In the genomic region with DNA sequence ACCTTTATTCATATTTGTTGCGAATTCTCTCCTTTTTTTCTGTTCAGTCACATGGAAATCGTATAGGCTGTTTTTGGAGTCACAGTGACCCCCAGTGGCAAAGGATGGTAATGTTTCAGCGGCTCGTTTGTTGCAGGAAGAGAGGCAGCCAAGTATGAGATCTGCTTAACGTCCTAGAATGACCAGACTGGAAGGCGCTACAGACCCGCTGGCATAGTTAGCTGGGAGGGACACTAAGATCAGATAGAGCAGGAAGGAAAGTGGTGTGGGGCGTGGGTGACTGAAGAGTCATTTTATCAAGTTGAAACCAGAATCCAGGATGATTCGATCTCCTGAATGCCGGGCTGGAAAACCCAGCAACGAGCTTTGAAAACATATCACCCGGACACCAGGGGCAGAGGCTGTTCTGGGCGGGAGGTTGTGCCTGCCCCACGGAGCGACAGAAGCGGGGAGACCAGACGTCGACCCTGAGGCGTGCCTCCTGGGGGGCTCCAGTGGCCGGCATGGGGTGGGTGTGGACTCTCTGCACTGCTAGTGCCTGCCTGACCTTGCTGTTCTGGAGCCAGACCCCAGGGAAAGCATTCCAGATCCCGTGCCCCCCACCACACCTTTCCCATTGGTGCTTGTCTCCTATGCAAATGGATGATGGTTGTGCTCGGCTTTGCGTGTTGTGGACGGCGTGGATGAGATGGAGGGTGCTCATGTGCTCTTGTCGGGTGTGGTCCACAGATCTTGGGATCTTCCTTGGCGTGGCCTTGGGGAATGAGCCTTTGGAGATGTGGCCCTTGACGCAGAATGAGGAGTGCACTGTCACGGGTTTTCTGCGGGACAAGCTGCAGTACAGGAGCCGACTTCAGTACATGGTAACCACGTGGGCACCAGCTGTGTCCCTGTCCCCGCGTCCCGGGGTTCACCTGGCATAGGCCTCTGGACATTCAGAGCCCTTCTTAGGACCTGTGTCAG, we compare ENCODE assay signal across 8 cellular contexts. TPM values are rescaled to one million over a fixed set of nuclear protein-coding genes. Genes with fewer than 3 reads are reported as not detected.
DNase-seq lines count a peak whose midpoint lies in the region; ATAC-seq and TF ChIP-seq lines count a peak whose summit lies in the region.

No MANE protein-coding gene starts in this region.

- no peak for TF ChIP-seq POLR2A in NB4 (IDR thresholded peaks at IDR 0.05; ENCODE audit: extremely low read depth, insufficient read length)
- no peak for TF ChIP-seq POLR2A in upper lobe of left lung (IDR thresholded peaks at IDR 0.05)

- peaks cover 4% of the 10 kb centered on the region for H3K27me3 Mint-ChIP-seq in progenitor cell of endocrine pancreas

- H3K4me1 ChIP-seq in upper lobe of left lung = peaks cover 0 to 9% (median 5%) of the 10 kb centered on the region in 4 donors

- intact Hi-C loops in cardiac septum (cut with DNase I) = loop anchor here (2.0 to 10.0 kb wide), 3 partner anchors 123 to 319 kb away; no protein-coding TSS in a partner anchor

- H3K4me3 ChIP-seq in NB4 (ENCODE audit: low read depth, low read length) = no peak overlapping the region
- peak overlapping the region in 2 of 4 donors; percentile 22 to 26 for H3K4me3 ChIP-seq in upper lobe of left lung

- H3K4me1 Mint-ChIP-seq in progenitor cell of endocrine pancreas (ENCODE audit: low read depth) = peaks cover 3% of the 10 kb centered on the region

- DNase-seq in SIG-M5 treated with dmso at 0.1 percent for 504 hours (lab: John Stamatoyannopoulos, UW; ENCODE audit: unreplicated experiment) (peak; percentile 78), SIG-M5 (lab: John Stamatoyannopoulos, UW) (no peak), NB4 (ENCODE audit: low read depth) (peak; percentile 86), SW480 (ENCODE audit: low spot score) (peak; percentile 61), cardiac septum (ENCODE audit: low spot score) (peak; percentile 87), progenitor cell of endocrine pancreas (ENCODE audit: low spot score, unreplicated experiment) (peak; percentile 74), upper lobe of left lung (peak; percentile 57 to 72)
- peak; percentile 65 for DNase-seq in activated naive CD8-positive, alpha-beta T cell treated with anti-CD3 and anti-CD28 coated beads, Interleukin-2, amount 50 U/mL, for 16 hours (ENCODE audit: low read depth, low spot score)

- peak; percentile 85 to 91 for ATAC-seq in upper lobe of left lung (ENCODE audit: low FRiP score in 2 of 2)

- TF ChIP-seq CTCF in NB4 (IDR thresholded peaks at IDR 0.05; ENCODE audit: low read depth, low read length) (peak; percentile 92), progenitor cell of endocrine pancreas (IDR thresholded peaks at IDR 0.05; ENCODE audit: unreplicated experiment) (peak; percentile 91), upper lobe of left lung (IDR thresholded peaks at IDR 0.05) (peak; percentile 76 to 92 (median 90))

- no peaks in the 10 kb centered on the region for H3K9me3 Mint-ChIP-seq in progenitor cell of endocrine pancreas (ENCODE audit: low read depth)

- H3K4me3 Mint-ChIP-seq in progenitor cell of endocrine pancreas (ENCODE audit: low read depth) = no peak overlapping the region

- no peaks in the 10 kb centered on the region for H3K36me3 Mint-ChIP-seq in progenitor cell of endocrine pancreas (ENCODE audit: insufficient read depth)

- no peaks in the 10 kb centered on the region for H3K9me3 ChIP-seq in upper lobe of left lung

- 40 to 42% methylated on average over 32 to 34 of the region's 35 CpGs for WGBS in upper lobe of left lung, 2 donors

- TF ChIP-seq EP300 in upper lobe of left lung (IDR thresholded peaks at IDR 0.05) = no peak

- no peaks in the 10 kb centered on the region for H3K36me3 ChIP-seq in upper lobe of left lung

- H3K27me3 ChIP-seq in upper lobe of left lung = no peaks in the 10 kb centered on the region

- no peak overlapping the region for H3K27ac Mint-ChIP-seq in progenitor cell of endocrine pancreas

- peak overlapping the region; percentile 31 to 73 (median 52) for H3K27ac ChIP-seq in upper lobe of left lung

RNA-seq across cellular contexts. Expression of gene IL34, which starts 7.7 kb away (rescaled TPM):
- 1.2 TPM for total RNA-seq in cardiac septum
- not detected in 2 replicates for total RNA-seq in progenitor cell of endocrine pancreas
- 10 to 100 TPM in 5 of 6 donors, 1 to 10 TPM in 1; 3.0 to 32.1 (median 14.8) TPM for total RNA-seq in upper lobe of left lung

RNA-seq across cellular contexts. Expression of gene MTSS2, which starts 31.8 kb away (rescaled TPM):
- total RNA-seq in cardiac septum (63.4 TPM), progenitor cell of endocrine pancreas (55.0 and 57.1 TPM in 2 replicates), upper lobe of left lung (100 to 1,000 TPM in 1 of 6 donors, 10 to 100 TPM in 5; 40.7 to 202 (median 72.4) TPM)
